Comparison of ENCODE assay signal across 1 cellular context in the genomic region with DNA sequence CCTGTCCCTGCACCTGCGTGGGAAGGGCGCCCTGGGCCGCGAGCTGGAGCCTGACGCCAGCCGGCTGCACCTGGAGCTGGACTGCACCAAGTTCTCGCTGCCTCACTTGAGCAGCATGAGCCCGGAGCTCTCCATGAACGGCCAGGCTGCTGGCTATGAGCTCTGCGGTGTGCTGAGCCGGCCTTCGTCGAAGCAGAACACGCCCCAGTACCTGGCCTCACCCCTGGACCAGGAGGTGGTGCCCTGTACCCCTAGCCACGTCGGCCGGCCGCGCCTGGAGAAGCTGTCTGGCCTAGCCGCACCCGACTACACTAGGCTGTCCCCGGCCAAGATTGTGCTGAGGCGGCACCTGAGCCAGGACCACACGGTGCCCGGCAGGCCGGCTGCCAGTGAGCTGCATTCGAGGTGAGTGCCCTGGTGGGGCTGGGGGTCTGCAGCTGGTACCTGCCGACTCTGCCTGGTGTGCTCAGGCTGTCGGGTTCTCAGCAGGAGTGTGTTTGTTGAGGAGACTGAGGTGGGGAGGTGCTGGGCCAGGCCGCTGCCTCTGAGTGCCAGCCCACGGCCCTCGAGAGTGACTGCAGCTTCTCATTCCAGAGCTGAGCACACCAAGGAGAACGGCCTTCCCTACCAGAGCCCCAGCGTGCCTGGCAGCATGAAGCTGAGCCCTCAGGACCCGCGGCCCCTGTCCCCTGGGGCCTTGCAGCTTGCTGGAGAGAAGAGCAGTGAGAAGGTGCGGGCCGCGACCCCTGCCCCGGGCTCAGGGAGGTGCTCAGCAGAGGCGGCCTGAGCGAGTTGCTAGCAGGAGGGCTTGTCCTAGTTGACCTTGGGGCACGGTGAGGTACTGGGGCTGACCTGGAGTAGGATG.
TF ChIP-seq lines count a peak whose summit lies in the region.

No MANE protein-coding gene starts in this region.

TF ChIP-seq in HepG2, 621 proteins besides CTCF, POLR2A, EP300 and RAD21:
- TF ChIP-seq MAFF (IDR thresholded peaks at IDR 0.05; ENCODE audit: low read depth, low read length) (peak; percentile 22; the same call in 1 of the 2 replicates), ZNF788 (CRISPR knock-in tag; IDR thresholded peaks at IDR 0.05; ENCODE audit: borderline replicate concordance) (no peak), RBM22 (optimal IDR thresholded peaks at IDR 0.05; ENCODE audit: low read length) (peak; percentile 45), GATAD2A (CRISPR knock-in tag; IDR thresholded peaks at IDR 0.05) (no peak), ZNF235 (CRISPR knock-in tag; IDR thresholded peaks at IDR 0.05; ENCODE audit: borderline replicate concordance) (no peak), MAFK (conservative IDR thresholded peaks at IDR 0.05 in 1 of 2, IDR thresholded peaks at IDR 0.05 in 1 of 2; ENCODE audit: low read length in 2 of 2) (peak in 1 of 2 experiments; percentile 36; a peak in 2 of 4 replicates)
- TF ChIP-seq, protein P1, sequence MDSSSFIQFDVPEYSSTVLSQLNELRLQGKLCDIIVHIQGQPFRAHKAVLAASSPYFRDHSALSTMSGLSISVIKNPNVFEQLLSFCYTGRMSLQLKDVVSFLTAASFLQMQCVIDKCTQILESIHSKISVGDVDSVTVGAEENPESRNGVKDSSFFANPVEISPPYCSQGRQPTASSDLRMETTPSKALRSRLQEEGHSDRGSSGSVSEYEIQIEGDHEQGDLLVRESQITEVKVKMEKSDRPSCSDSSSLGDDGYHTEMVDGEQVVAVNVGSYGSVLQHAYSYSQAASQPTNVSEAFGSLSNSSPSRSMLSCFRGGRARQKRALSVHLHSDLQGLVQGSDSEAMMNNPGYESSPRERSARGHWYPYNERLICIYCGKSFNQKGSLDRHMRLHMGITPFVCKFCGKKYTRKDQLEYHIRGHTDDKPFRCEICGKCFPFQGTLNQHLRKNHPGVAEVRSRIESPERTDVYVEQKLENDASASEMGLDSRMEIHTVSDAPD (CRISPR knock-in tag; IDR thresholded peaks at IDR 0.05): no peak
- TF ChIP-seq, protein P2, sequence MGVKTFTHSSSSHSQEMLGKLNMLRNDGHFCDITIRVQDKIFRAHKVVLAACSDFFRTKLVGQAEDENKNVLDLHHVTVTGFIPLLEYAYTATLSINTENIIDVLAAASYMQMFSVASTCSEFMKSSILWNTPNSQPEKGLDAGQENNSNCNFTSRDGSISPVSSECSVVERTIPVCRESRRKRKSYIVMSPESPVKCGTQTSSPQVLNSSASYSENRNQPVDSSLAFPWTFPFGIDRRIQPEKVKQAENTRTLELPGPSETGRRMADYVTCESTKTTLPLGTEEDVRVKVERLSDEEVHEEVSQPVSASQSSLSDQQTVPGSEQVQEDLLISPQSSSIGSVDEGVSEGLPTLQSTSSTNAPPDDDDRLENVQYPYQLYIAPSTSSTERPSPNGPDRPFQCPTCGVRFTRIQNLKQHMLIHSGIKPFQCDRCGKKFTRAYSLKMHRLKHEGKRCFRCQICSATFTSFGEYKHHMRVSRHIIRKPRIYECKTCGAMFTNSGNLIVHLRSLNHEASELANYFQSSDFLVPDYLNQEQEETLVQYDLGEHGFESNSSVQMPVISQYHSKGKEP (CRISPR knock-in tag; IDR thresholded peaks at IDR 0.05): no peak
